In genomic region chr2:70104231-70105111, GRCh38 we compare ENCODE assay signal across 8 cellular contexts. TPM values are rescaled to one million over a fixed set of nuclear protein-coding genes. Genes with fewer than 3 reads are reported as not detected.
A peak's percentile ranks its signal among the peaks of the same experiment; 100 is the strongest.
DNase-seq lines count a peak whose midpoint lies in the region; ATAC-seq, FAIRE-seq and TF ChIP-seq lines count a peak whose summit lies in the region.

No MANE protein-coding gene starts in this region.

- peaks cover 53% of the 10 kb centered on the region for H3K4me1 Mint-ChIP-seq in Calu3 (ENCODE audit: low read depth, unreplicated experiment)
- peaks cover 26% of the 10 kb centered on the region for H3K4me1 Mint-ChIP-seq in activated T-helper 17 cell treated with anti-CD3 and anti-CD28 coated beads, Interleukin-2, amount 50 U/mL, for 72 hours

- peaks cover 21% of the 10 kb centered on the region for H3K36me3 Mint-ChIP-seq in Calu3 (ENCODE audit: insufficient read depth, unreplicated experiment)
- H3K36me3 Mint-ChIP-seq in activated T-helper 17 cell treated with anti-CD3 and anti-CD28 coated beads, Interleukin-2, amount 50 U/mL, for 72 hours (ENCODE audit: low read depth), result peaks cover 6% of the 10 kb centered on the region

- no TSS peak for BruUV-seq in Calu3 (replicated peaks; lab: Mats Ljungman, UMichigan)

- peak overlapping the region; percentile 92 for H3K27ac Mint-ChIP-seq in Calu3 (ENCODE audit: unreplicated experiment)
- peak overlapping the region; percentile 93 for H3K27ac Mint-ChIP-seq in activated T-helper 17 cell treated with anti-CD3 and anti-CD28 coated beads, Interleukin-2, amount 50 U/mL, for 72 hours

- intact Hi-C loops in Calu3 (cut with micrococcal nuclease; ENCODE audit: unreplicated experiment), result no loop called here

- peak; percentile 6 for ATAC-seq in activated T-helper 17 cell treated with anti-CD3 and anti-CD28 coated beads, Interleukin-2, amount 50 U/mL, for 72 hours (replicated peaks)
- ATAC-seq in stimulated activated naive CD8-positive, alpha-beta T cell treated with anti-CD3 and anti-CD28 coated beads, Interleukin-15, Interleukin-2, amounts not matched to agents 100 U/mL and 50 U/mL, for 24 hours, result no peak

- peak overlapping the region; percentile 55 for H3K4me3 Mint-ChIP-seq in Calu3 (ENCODE audit: low read depth, unreplicated experiment)
- H3K4me3 Mint-ChIP-seq in activated T-helper 17 cell treated with anti-CD3 and anti-CD28 coated beads, Interleukin-2, amount 50 U/mL, for 72 hours, result peak overlapping the region; percentile 87

- H3K27me3 Mint-ChIP-seq in Calu3 (ENCODE audit: unreplicated experiment), result no peaks in the 10 kb centered on the region
- H3K27me3 Mint-ChIP-seq in activated T-helper 17 cell treated with anti-CD3 and anti-CD28 coated beads, Interleukin-2, amount 50 U/mL, for 72 hours, result no peaks in the 10 kb centered on the region

- no peak for TF ChIP-seq CTCF in Calu3 (IDR thresholded peaks at IDR 0.05; ENCODE audit: unreplicated experiment)

- DNase-seq in Calu3 (peak; percentile 65), LHCN-M2 (ENCODE audit: low read depth) (peak; percentile 72), iris pigment epithelial cell (ENCODE audit: low read depth) (peak; percentile 81), frontal cortex (ENCODE audit: low spot score in 2 of 2) (no peak), GM19238 (ENCODE audit: insufficient read length, low spot score) (no peak), NCI-H1417 treated with DMSO at 0.1 percent for 48 hours (lab: John Stamatoyannopoulos, UW) (no peak)
- peak; percentile 63 for DNase-seq in stimulated activated naive CD8-positive, alpha-beta T cell treated with anti-CD3 and anti-CD28 coated beads, Interleukin-15, Interleukin-2, amounts not matched to agents 100 U/mL and 50 U/mL, for 24 hours

- H3K9me3 Mint-ChIP-seq in Calu3 (ENCODE audit: low read depth, unreplicated experiment), result no peaks in the 10 kb centered on the region
- H3K9me3 Mint-ChIP-seq in activated T-helper 17 cell treated with anti-CD3 and anti-CD28 coated beads, Interleukin-2, amount 50 U/mL, for 72 hours, result no peaks in the 10 kb centered on the region

- FAIRE-seq in frontal cortex (lab: Jason Lieb, UNC), result no peak

- CTCF ChIA-PET in Calu3 (lab: Charles Lee), result interaction anchor here (0.9 to 1.4 kb wide), 3 partner anchors 9 to 34 kb away, joined by 3 to 5 read pairs (median 4); no protein-coding TSS in a partner anchor

RNA-seq across cellular contexts. Expression of gene PCBP1, which starts 17.2 kb away (rescaled TPM):
- total RNA-seq in Calu3 (2022) (252 and 260 TPM in 2 replicates), LHCN-M2 (2014; rRNA removed) (39.0 and 49.7 TPM in 2 replicates), frontal cortex (30.6 TPM)
- polyA plus RNA-seq in LHCN-M2 (2012), result 313 TPM
- total RNA-seq in activated T-helper 17 cell treated with anti-CD3 and anti-CD28 coated beads, Interleukin-2, amount 50 U/mL, for 72 hours, result 100 to 1,000 TPM; 385 to 468 TPM

Comparison
In these comparisons a context has a peak if more than half of its experiments do, and no peak if none do; other contexts are left out.
1. DNase-seq: peak in Calu3 (single experiment), LHCN-M2 (single experiment), iris pigment epithelial cell (single experiment) and stimulated activated naive CD8-positive, alpha-beta T cell treated with anti-CD3 and anti-CD28 coated beads, Interleukin-15, Interleukin-2, amounts not matched to agents 100 U/mL and 50 U/mL, for 24 hours (single experiment); none in frontal cortex (0 of 2), GM19238 (single experiment) and NCI-H1417 treated with DMSO at 0.1 percent for 48 hours (single experiment).